In genomic region chr11:62905927-62906531, GRCh38 we compare ENCODE assay signal across 9 cellular contexts. TPM values are rescaled to one million over a fixed set of nuclear protein-coding genes. Genes with fewer than 3 reads are reported as not detected.
A peak's percentile ranks its signal among the peaks of the same experiment; 100 is the strongest.
DNase-seq lines count a peak whose midpoint lies in the region; ATAC-seq and TF ChIP-seq lines count a peak whose summit lies in the region.
"Had no signal": no experiment of that assay in that cellular context is flagged by ENCODE, and none has a peak within 500 bp of the region (broad histone marks: within the 10 kb centered on the region; RNA-seq: fewer than 3 reads in every experiment).

No MANE protein-coding gene starts in this region.

- H2AFZ ChIP-seq in Karpas-422 (ENCODE audit: low read length): no peak overlapping the region

- ATAC-seq in GM19455 (IDR thresholded peaks at IDR 0.05; ENCODE audit: unreplicated experiment): no peak

- no peaks in the 10 kb centered on the region for H3K36me3 ChIP-seq in Karpas-422 (ENCODE audit: insufficient read depth, low read length)

- no peaks in the 10 kb centered on the region for H3K9me3 Mint-ChIP-seq in activated T-helper 1 cell treated with anti-CD3 and anti-CD28 coated beads, Interleukin-12 subunit alpha, Interleukin-12 subunit beta, Interleukin-2, Interleukin-4 antibody, amounts not matched to agents 30 ng/mL and 10 ng/mL and 1 ng/mL, durations not matched to agents 14 hours and 24 hours and 36 hours

- no peak overlapping the region for H3K4me2 ChIP-seq in Karpas-422 (ENCODE audit: low read depth, low read length, poor library complexity, severe bottlenecking)

- no peaks in the 10 kb centered on the region for H3K36me3 Mint-ChIP-seq in activated T-helper 1 cell treated with anti-CD3 and anti-CD28 coated beads, Interleukin-12 subunit alpha, Interleukin-12 subunit beta, Interleukin-2, Interleukin-4 antibody, amounts not matched to agents 30 ng/mL and 10 ng/mL and 1 ng/mL, durations not matched to agents 14 hours and 24 hours and 36 hours (ENCODE audit: low read depth)

- peaks cover 13% of the 10 kb centered on the region for H3K27me3 Mint-ChIP-seq in activated T-helper 1 cell treated with anti-CD3 and anti-CD28 coated beads, Interleukin-12 subunit alpha, Interleukin-12 subunit beta, Interleukin-2, Interleukin-4 antibody, amounts not matched to agents 30 ng/mL and 10 ng/mL and 1 ng/mL, durations not matched to agents 14 hours and 24 hours and 36 hours (ENCODE audit: insufficient read depth)

- peaks cover 26% of the 10 kb centered on the region for H3K4me1 Mint-ChIP-seq in activated T-helper 1 cell treated with anti-CD3 and anti-CD28 coated beads, Interleukin-12 subunit alpha, Interleukin-12 subunit beta, Interleukin-2, Interleukin-4 antibody, amounts not matched to agents 30 ng/mL and 10 ng/mL and 1 ng/mL, durations not matched to agents 14 hours and 24 hours and 36 hours (ENCODE audit: low read depth)

- H3K9me3 ChIP-seq in Karpas-422 (ENCODE audit: low read length): no peaks in the 10 kb centered on the region

- no peak overlapping the region for H3K27ac Mint-ChIP-seq in activated T-helper 1 cell treated with anti-CD3 and anti-CD28 coated beads, Interleukin-12 subunit alpha, Interleukin-12 subunit beta, Interleukin-2, Interleukin-4 antibody, amounts not matched to agents 30 ng/mL and 10 ng/mL and 1 ng/mL, durations not matched to agents 14 hours and 24 hours and 36 hours

- peak; percentile 93 for TF ChIP-seq CTCF in GM12801 (IDR thresholded peaks at IDR 0.05; ENCODE audit: extremely low read depth, insufficient read length)

- no peaks in the 10 kb centered on the region for H3K79me2 ChIP-seq in Karpas-422 (ENCODE audit: low read length)

- intact Hi-C loops in activated T-helper 1 cell treated with anti-CD3 and anti-CD28 coated beads, Interleukin-12 subunit alpha, Interleukin-12 subunit beta, Interleukin-2, Interleukin-4 antibody, amounts not matched to agents 30 ng/mL and 10 ng/mL and 1 ng/mL, durations not matched to agents 14 hours and 24 hours and 36 hours (cut with micrococcal nuclease): loop anchor here (1.0 kb wide), 3 partner anchors 69 to 306 kb away; no protein-coding TSS in a partner anchor

- DNase-seq in Karpas-422 (peak; percentile 92), RPMI7951 (ENCODE audit: low read depth) (peak; percentile 71), fibroblast of the conjunctiva (ENCODE audit: low read depth) (peak; percentile 67), nucleus accumbens (lab: John Stamatoyannopoulos, UW) (peak in 52 of 56 donors; percentile 28 to 90 (median 72)), superior temporal gyrus (ENCODE audit: extremely low spot score) (peak; percentile 96)
- peak; percentile 68 for DNase-seq in activated T-helper 1 cell treated with anti-CD3 and anti-CD28 coated beads, Interleukin-12 subunit alpha, Interleukin-12 subunit beta, Interleukin-2, Interleukin-4 antibody, amounts not matched to agents 30 ng/mL and 10 ng/mL and 1 ng/mL, durations not matched to agents 14 hours and 24 hours and 36 hours (ENCODE audit: low spot score)

- H3K4me3 ChIP-seq in Karpas-422 (ENCODE audit: low read length): no peak overlapping the region

- no peak overlapping the region for H3K9ac ChIP-seq in Karpas-422 (ENCODE audit: low read length)

- H3K27me3 ChIP-seq in Karpas-422 (ENCODE audit: low read length): no peaks in the 10 kb centered on the region

- no peak overlapping the region for H3K27ac ChIP-seq in Karpas-422 (ENCODE audit: low read length)

- 0 out of 2 replicates have a peak, but pooled peaks cover 3% of the 10 kb centered on the region for H3K4me1 ChIP-seq in Karpas-422 (ENCODE audit: low read length)

- H4K20me1 ChIP-seq in Karpas-422 (ENCODE audit: insufficient read depth, low read depth, low read length): no peaks in the 10 kb centered on the region

- H3K9me2 ChIP-seq in Karpas-422 (replicated peaks; ENCODE audit: insufficient read depth, low read length): no peaks in the 10 kb centered on the region

- H3K4me3 Mint-ChIP-seq in activated T-helper 1 cell treated with anti-CD3 and anti-CD28 coated beads, Interleukin-12 subunit alpha, Interleukin-12 subunit beta, Interleukin-2, Interleukin-4 antibody, amounts not matched to agents 30 ng/mL and 10 ng/mL and 1 ng/mL, durations not matched to agents 14 hours and 24 hours and 36 hours: no peak overlapping the region

RNA-seq across cellular contexts. Expression of gene CHRM1, which starts 15.1 kb away (rescaled TPM):
- not detected in 2 replicates for total RNA-seq in Karpas-422 (2014; rRNA removed; shearing (Covaris generic); ENCODE audit: low replicate concordance)
- total RNA-seq in RPMI7951 (2014; rRNA removed; shearing (Covaris generic)): not detected in 2 replicates
- total RNA-seq in activated T-helper 1 cell treated with anti-CD3 and anti-CD28 coated beads, Interleukin-12 subunit alpha, Interleukin-12 subunit beta, Interleukin-2, Interleukin-4 antibody, amounts not matched to agents 30 ng/mL and 10 ng/mL and 1 ng/mL, durations not matched to agents 14 hours and 24 hours and 36 hours: not detected in 2 replicates
- total RNA-seq: mononuclear cell had no signal

RNA-seq across cellular contexts. Expression of gene SLC3A2, which starts 25.3 kb away (rescaled TPM):
- 167 and 208 TPM in 2 replicates for total RNA-seq in Karpas-422 (2014; rRNA removed; shearing (Covaris generic); ENCODE audit: low replicate concordance)
- total RNA-seq in RPMI7951 (2014; rRNA removed; shearing (Covaris generic)): 85.2 and 94.7 TPM in 2 replicates
- total RNA-seq in activated T-helper 1 cell treated with anti-CD3 and anti-CD28 coated beads, Interleukin-12 subunit alpha, Interleukin-12 subunit beta, Interleukin-2, Interleukin-4 antibody, amounts not matched to agents 30 ng/mL and 10 ng/mL and 1 ng/mL, durations not matched to agents 14 hours and 24 hours and 36 hours: 397 and 399 TPM in 2 replicates
